Comparison of ENCODE assay signal across 12 cellular contexts in the genomic region with DNA sequence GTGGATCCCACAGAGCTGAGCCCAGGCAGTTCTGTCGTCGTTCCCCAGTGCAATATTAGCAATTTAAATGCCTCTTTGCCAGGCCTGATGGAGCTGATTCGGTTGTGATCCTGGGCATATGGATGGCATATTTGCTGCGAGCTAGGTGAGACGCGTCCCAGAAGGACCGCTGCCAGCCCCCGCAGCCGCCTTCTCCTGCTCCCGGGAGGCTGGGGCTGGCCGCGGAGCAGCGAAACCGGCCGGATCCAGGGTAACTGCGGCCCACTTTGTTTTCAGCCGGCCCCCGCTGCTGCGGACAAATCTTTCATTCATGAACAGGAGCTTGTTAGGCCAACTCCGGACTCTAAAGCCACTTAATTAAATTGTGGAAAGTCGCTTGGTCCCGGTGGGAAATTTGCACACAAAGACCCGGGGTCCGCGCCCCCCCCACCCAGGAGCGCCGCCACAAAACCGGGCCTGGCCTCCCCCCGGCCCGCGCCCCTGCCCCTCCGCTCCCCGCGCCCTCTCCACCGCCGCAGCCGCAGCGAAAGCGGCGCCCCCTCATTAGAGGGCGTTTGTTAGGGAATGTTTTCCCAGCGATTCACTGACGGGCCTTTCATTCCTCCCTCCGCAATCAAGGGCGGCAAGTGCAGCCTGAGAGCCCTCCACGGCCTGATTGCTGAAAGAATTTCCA.
DNase-seq lines count a peak whose midpoint lies in the region; TF ChIP-seq lines count a peak whose summit lies in the region.
"Had no signal": no experiment of that assay in that cellular context is flagged by ENCODE, and none has a peak within 500 bp of the region (broad histone marks: within the 10 kb centered on the region; RNA-seq: fewer than 3 reads in every experiment).

No MANE protein-coding gene starts in this region.

- 1 to 2% methylated on average over 15 to 26 of the region's 46 CpGs for WGBS in mesodermal cell (ENCODE audit: insufficient coverage in 2 of 2), 2 experiments
- 2 to 10% methylated on average over 27 to 46 of the region's 46 CpGs for WGBS in tibial nerve, 2 donors

- no peaks in the 10 kb centered on the region for H3K36me3 Mint-ChIP-seq in Caco-2 (ENCODE audit: insufficient read depth, unreplicated experiment)
- H3K36me3 Mint-ChIP-seq: immature natural killer cell had no signal

- peaks cover 5% of the 10 kb centered on the region for H3K27me3 Mint-ChIP-seq in Caco-2 (ENCODE audit: insufficient read depth, unreplicated experiment)

- BruUV-seq in Caco-2 (replicated peaks; lab: Mats Ljungman, UMichigan) = no TSS peak

- CTCF ChIA-PET in Caco-2 (lab: Charles Lee) = no interaction called here

- peaks cover 12% of the 10 kb centered on the region for H3K4me1 ChIP-seq in left ventricle myocardium inferior
- no peaks in the 10 kb centered on the region for H3K4me1 ChIP-seq in right atrium auricular region
- H3K4me1 ChIP-seq in mesodermal cell (ENCODE audit: control insufficient read depth, insufficient read depth, low read length, poor library complexity, severe bottlenecking) = no peaks in the 10 kb centered on the region
- peaks cover 0 to 19% (median 2%) of the 10 kb centered on the region in 4 donors for H3K4me1 ChIP-seq in tibial nerve
- H3K4me1 ChIP-seq in Caco-2 = no peaks in the 10 kb centered on the region

- H3K27me3 ChIP-seq in left ventricle myocardium inferior (ENCODE audit: low read depth) (peaks cover 100% of the 10 kb centered on the region), right atrium auricular region (no peaks in the 10 kb centered on the region), tibial nerve (no peaks in the 10 kb centered on the region), Caco-2 (replicated peaks; ENCODE audit: control insufficient read depth, insufficient read depth, low read length) (no peaks in the 10 kb centered on the region)

- H3K27ac ChIP-seq in left ventricle myocardium inferior (replicated peaks) = no peak overlapping the region
- H3K27ac ChIP-seq in right atrium auricular region = no peak overlapping the region
- no peak overlapping the region for H3K27ac ChIP-seq in coronary artery
- H3K27ac ChIP-seq in mesodermal cell (ENCODE audit: low read depth, low read length, severe bottlenecking) = peak overlapping the region; percentile 33
- H3K27ac ChIP-seq in tibial nerve = peak overlapping the region in 3 of 4 donors; percentile 76 to 80 (median 78)

- DNase-seq in left ventricle myocardium inferior = no peak
- DNase-seq in right atrium auricular region (ENCODE audit: low spot score) = no peak
- no peak for DNase-seq in coronary artery (ENCODE audit: low spot score)
- DNase-seq in tibial nerve (ENCODE audit: low spot score in 2 of 2) = no peak
- DNase-seq in Caco-2 = no peak
- DNase-seq in NCI-H146 (lab: John Stamatoyannopoulos, UW) = no peak
- DNase-seq in COLO668 (lab: John Stamatoyannopoulos, UW; ENCODE audit: unreplicated experiment) = no peak
- DNase-seq: immature natural killer cell; NCI-H2107; stimulated activated naive CD8-positive, alpha-beta T cell treated with anti-CD3 and anti-CD28 coated beads, Interleukin-15, Interleukin-2, amounts not matched to agents 100 U/mL and 50 U/mL, for 24 hours had no signal

- no peak overlapping the region for H3K4me3 Mint-ChIP-seq in Caco-2 (ENCODE audit: unreplicated experiment)
- H3K4me3 Mint-ChIP-seq: immature natural killer cell had no signal

- POLR2A ChIA-PET in Caco-2 (lab: Charles Lee) = no interaction called here

- H3K4me1 Mint-ChIP-seq in Caco-2 (ENCODE audit: low read depth, unreplicated experiment) = no peaks in the 10 kb centered on the region
- H3K4me1 Mint-ChIP-seq: immature natural killer cell had no signal

- H3K27ac Mint-ChIP-seq in Caco-2 (ENCODE audit: unreplicated experiment) = no peak overlapping the region
- H3K27ac Mint-ChIP-seq: immature natural killer cell had no signal

- TF ChIP-seq EP300 in tibial nerve (IDR thresholded peaks at IDR 0.05) = no peak

- H3K4me3 ChIP-seq in left ventricle myocardium inferior (peak overlapping the region; percentile 54), right atrium auricular region (peak overlapping the region in 1 of 2 donors; percentile 36), coronary artery (peak overlapping the region; percentile 51), mesodermal cell (ENCODE audit: extremely low read depth, insufficient read depth, low read length, poor library complexity, severe bottlenecking) (peak overlapping the region; percentile 29), tibial nerve (peak overlapping the region; percentile 10 to 44 (median 30)), Caco-2 (ENCODE audit: low read depth, low read length) (no peak overlapping the region)

- TF ChIP-seq CTCF in left ventricle myocardium inferior (IDR thresholded peaks at IDR 0.05; ENCODE audit: borderline replicate concordance) = no peak
- no peak for TF ChIP-seq CTCF in right atrium auricular region (IDR thresholded peaks at IDR 0.05)
- TF ChIP-seq CTCF in coronary artery (IDR thresholded peaks at IDR 0.05) = no peak
- TF ChIP-seq CTCF in tibial nerve (IDR thresholded peaks at IDR 0.05) = no peak
- TF ChIP-seq CTCF in Caco-2 (IDR thresholded peaks at IDR 0.05; ENCODE audit: insufficient read depth in 1 of 2, low read depth in 1 of 2, low read length in 1 of 2, severe bottlenecking in 1 of 2, unreplicated experiment in 1 of 2) = no peak

- no peaks in the 10 kb centered on the region for H3K9me3 ChIP-seq in left ventricle myocardium inferior (replicated peaks)
- no peaks in the 10 kb centered on the region for H3K9me3 ChIP-seq in right atrium auricular region
- no peaks in the 10 kb centered on the region for H3K9me3 ChIP-seq in mesodermal cell (ENCODE audit: control insufficient read depth, low read length)
- no peaks in the 10 kb centered on the region for H3K9me3 ChIP-seq in tibial nerve
- no peaks in the 10 kb centered on the region for H3K9me3 ChIP-seq in Caco-2

- H3K9me3 Mint-ChIP-seq in Caco-2 (ENCODE audit: unreplicated experiment) = no peaks in the 10 kb centered on the region
- H3K9me3 Mint-ChIP-seq: central memory CD8-positive, alpha-beta T cell had no signal

- intact Hi-C loops in left ventricle myocardium inferior (cut with micrococcal nuclease) = no loop called here
- intact Hi-C loops in Caco-2 (cut with micrococcal nuclease; ENCODE audit: unreplicated experiment) = no loop called here

- H3K36me3 ChIP-seq in left ventricle myocardium inferior (no peaks in the 10 kb centered on the region), right atrium auricular region (no peaks in the 10 kb centered on the region), mesodermal cell (ENCODE audit: control insufficient read depth, insufficient read depth, low read length) (no peaks in the 10 kb centered on the region), tibial nerve (no peaks in the 10 kb centered on the region), Caco-2 (ENCODE audit: control insufficient read depth, insufficient read depth, low read length) (no peaks in the 10 kb centered on the region)

- no peak for TF ChIP-seq POLR2A in tibial nerve (IDR thresholded peaks at IDR 0.05)

Comparison
In these comparisons a context has a peak if more than half of its experiments do, and no peak if none do; other contexts are left out.
1. H3K27ac ChIP-seq: peak in mesodermal cell (single experiment) and tibial nerve (3 of 4); none in left ventricle myocardium inferior (single experiment), right atrium auricular region (0 of 2) and coronary artery (0 of 2).